ENCODE assay signal across 12 cellular contexts in the genomic region with DNA sequence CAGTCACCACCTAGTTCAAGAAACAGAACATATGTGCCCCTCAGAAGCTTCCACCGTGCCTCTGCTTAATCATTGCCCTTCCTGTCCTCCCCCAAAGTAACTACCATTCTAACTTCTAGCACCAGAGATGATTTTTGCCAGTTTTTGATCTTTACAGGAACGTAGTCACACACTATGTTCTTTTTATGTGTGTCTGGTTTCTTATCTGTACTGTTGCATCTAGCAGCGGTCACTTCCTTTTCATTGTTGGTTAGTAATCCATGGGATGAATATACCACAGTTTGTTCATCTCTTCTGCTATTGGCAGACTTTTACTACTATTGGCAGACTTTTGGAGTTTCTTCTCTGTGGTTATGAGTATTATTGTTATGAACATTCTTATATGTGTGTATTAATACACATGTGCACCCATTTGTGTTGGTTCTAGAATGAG. TPM values are rescaled to one million over a fixed set of nuclear protein-coding genes. Genes with fewer than 3 reads are reported as not detected.
DNase-seq lines count a peak whose midpoint lies in the region; ATAC-seq and TF ChIP-seq lines count a peak whose summit lies in the region.
"Had no signal": no experiment of that assay in that cellular context is flagged by ENCODE, and none has a peak within 500 bp of the region (broad histone marks: within the 10 kb centered on the region; RNA-seq: fewer than 3 reads in every experiment).

No MANE protein-coding gene starts in this region.

- H3K4me1 ChIP-seq in thyroid gland = peaks cover 44 to 50% of the 10 kb centered on the region in 2 donors

- no peaks in the 10 kb centered on the region for H3K36me3 ChIP-seq in thyroid gland

- peak overlapping the region; percentile 34 for H3K27ac Mint-ChIP-seq in activated CD4-positive, alpha-beta memory T cell treated with anti-CD3 and anti-CD28 coated beads, Interleukin-2, amount 10 ng/mL, durations not matched to agents 7 days and 5 days

- 62 to 68% methylated on average over 3 of the region's 3 CpGs for WGBS in thyroid gland, 2 donors

- no peaks in the 10 kb centered on the region for H3K27me3 ChIP-seq in thyroid gland

- no peak for TF ChIP-seq POLR2A in thyroid gland (IDR thresholded peaks at IDR 0.05)

- intact Hi-C loops in thyroid gland (cut with DNase I) = no loop called here

- ATAC-seq in GM21360 (IDR thresholded peaks at IDR 0.05; ENCODE audit: unreplicated experiment) = no peak

- POLR2A ChIA-PET in activated CD4-positive, alpha-beta memory T cell treated with anti-CD3 and anti-CD28 coated beads, Interleukin-2, amount 10 ng/mL, durations not matched to agents 7 days and 5 days (lab: Charles Lee) = interaction anchor here (1.0 kb wide), 1 partner anchor 105 kb away, joined by 3 read pairs; no protein-coding TSS in a partner anchor

- DNase-seq in activated T-cell treated with anti-CD3 and anti-CD28 coated beads for 48 hours (ENCODE audit: low read depth) = peak; percentile 4
- no peak for DNase-seq in activated T-cell treated with anti-CD3 and anti-CD28 coated beads, Interleukin-2, amount 50 U/mL, for 1 hour
- no peak for DNase-seq in activated CD4-positive, alpha-beta memory T cell treated with anti-CD3 and anti-CD28 coated beads, Interleukin-2, amount 10 ng/mL, durations not matched to agents 7 days and 5 days
- DNase-seq in fibroblast of the aortic adventitia (ENCODE audit: low read depth) = peak; percentile 76
- DNase-seq in thyroid gland = no peak
- DNase-seq in NCI-H345 (lab: John Stamatoyannopoulos, UW) = no peak
- no peak for DNase-seq in DMS153 treated with DMSO at 0.1 percent for 48 hours (lab: John Stamatoyannopoulos, UW; ENCODE audit: unreplicated experiment)
- DNase-seq: erythroblast; H7; mesendoderm; NK-92 treated with Interleukin-12 subunit alpha and Interleukin-12 subunit beta, amount 100 ng/mL, for 24 hours had no signal

- H3K4me1 Mint-ChIP-seq in activated CD4-positive, alpha-beta memory T cell treated with anti-CD3 and anti-CD28 coated beads, Interleukin-2, amount 10 ng/mL, durations not matched to agents 7 days and 5 days = peaks cover 42% of the 10 kb centered on the region

- H3K9me3 ChIP-seq in thyroid gland = no peaks in the 10 kb centered on the region

- CTCF ChIA-PET in activated CD4-positive, alpha-beta memory T cell treated with anti-CD3 and anti-CD28 coated beads, Interleukin-2, amount 10 ng/mL, durations not matched to agents 7 days and 5 days (lab: Charles Lee) = no interaction called here

- no peaks in the 10 kb centered on the region for H3K9me3 Mint-ChIP-seq in activated CD4-positive, alpha-beta memory T cell treated with anti-CD3 and anti-CD28 coated beads, Interleukin-2, amount 10 ng/mL, durations not matched to agents 7 days and 5 days

- H3K27ac ChIP-seq in thyroid gland = peak overlapping the region; percentile 60 to 93 (median 88)

- no peak overlapping the region for H3K4me3 Mint-ChIP-seq in activated CD4-positive, alpha-beta memory T cell treated with anti-CD3 and anti-CD28 coated beads, Interleukin-2, amount 10 ng/mL, durations not matched to agents 7 days and 5 days

- H3K4me3 ChIP-seq in fibroblast of the aortic adventitia (ENCODE audit: low read depth, low read length) = no peak overlapping the region
- no peak overlapping the region for H3K4me3 ChIP-seq in thyroid gland (replicated peaks in 1 of 3)

- TF ChIP-seq CTCF in fibroblast of the aortic adventitia (IDR thresholded peaks at IDR 0.05; ENCODE audit: insufficient read depth, low read length) = no peak
- no peak for TF ChIP-seq CTCF in thyroid gland (IDR thresholded peaks at IDR 0.05)

- H3K36me3 Mint-ChIP-seq in activated CD4-positive, alpha-beta memory T cell treated with anti-CD3 and anti-CD28 coated beads, Interleukin-2, amount 10 ng/mL, durations not matched to agents 7 days and 5 days (ENCODE audit: low read depth) = peaks cover 49% of the 10 kb centered on the region

- no peaks in the 10 kb centered on the region for H3K27me3 Mint-ChIP-seq in activated CD4-positive, alpha-beta memory T cell treated with anti-CD3 and anti-CD28 coated beads, Interleukin-2, amount 10 ng/mL, durations not matched to agents 7 days and 5 days

RNA-seq across cellular contexts. Expression of gene SPECC1L, which starts 34.6 kb away (rescaled TPM):
- total RNA-seq in activated CD4-positive, alpha-beta memory T cell treated with anti-CD3 and anti-CD28 coated beads, Interleukin-2, amount 10 ng/mL, durations not matched to agents 7 days and 5 days = 10 to 100 TPM; 33.2 to 37.9 TPM
- 31.0 and 43.2 TPM in 2 replicates for total RNA-seq in fibroblast of the aortic adventitia (ENCODE audit: low replicate concordance)
- 100 to 1,000 TPM in 1 of 4 donors, 10 to 100 TPM in 3; 65.2 to 102 (median 69.2) TPM for total RNA-seq in thyroid gland

Comparison
In these comparisons a context has a peak if more than half of its experiments do, and no peak if none do; other contexts are left out.
1. DNase-seq: peak in activated T-cell treated with anti-CD3 and anti-CD28 coated beads for 48 hours (single experiment) and fibroblast of the aortic adventitia (single experiment); none in activated T-cell treated with anti-CD3 and anti-CD28 coated beads, Interleukin-2, amount 50 U/mL, for 1 hour (single experiment), activated CD4-positive, alpha-beta memory T cell treated with anti-CD3 and anti-CD28 coated beads, Interleukin-2, amount 10 ng/mL, durations not matched to agents 7 days and 5 days (single experiment), thyroid gland (0 of 2), NCI-H345 (single experiment) and DMS153 treated with DMSO at 0.1 percent for 48 hours (single experiment).